In genomic region chr2:199874209-199874608, GRCh38 we compare ENCODE assay signal across 37 cellular contexts. TPM values are rescaled to one million over a fixed set of nuclear protein-coding genes. Genes with fewer than 3 reads are reported as not detected.
"Had no signal": no experiment of that assay in that cellular context is flagged by ENCODE, and none has a peak within 500 bp of the region (broad histone marks: within the 10 kb centered on the region; RNA-seq: fewer than 3 reads in every experiment).

No MANE protein-coding gene starts in this region.

- H3K4me1 Mint-ChIP-seq: activated B cell treated with CpG ODN at 0.5 μM for 24 hours; activated CD4-positive, alpha-beta memory T cell treated with anti-CD3 and anti-CD28 coated beads, Interleukin-2, amount 10 ng/mL, durations not matched to agents 7 days and 5 days; activated CD4-positive, alpha-beta T cell treated with anti-CD3 and anti-CD28 coated beads for 36 hours; activated CD4-positive, alpha-beta T cell treated with anti-CD3 and anti-CD28 coated beads, Interleukin-2, amount 10 ng/mL, durations not matched to agents 7 days and 5 days; activated CD8-positive, alpha-beta memory T cell treated with anti-CD3 and anti-CD28 coated beads, Interleukin-2, amount 10 ng/mL, durations not matched to agents 7 days and 5 days; activated naive CD8-positive, alpha-beta T cell treated with anti-CD3 and anti-CD28 coated beads for 36 hours; activated T-helper 17 cell treated with anti-CD3 and anti-CD28 coated beads, Interleukin-2, amount 50 U/mL, for 72 hours had no signal

- H3K4me3 Mint-ChIP-seq: activated B cell treated with CpG ODN at 0.5 μM for 24 hours; activated CD4-positive, alpha-beta memory T cell treated with anti-CD3 and anti-CD28 coated beads, Interleukin-2, amount 10 ng/mL, durations not matched to agents 7 days and 5 days; activated CD4-positive, alpha-beta T cell treated with anti-CD3 and anti-CD28 coated beads for 36 hours; activated CD4-positive, alpha-beta T cell treated with anti-CD3 and anti-CD28 coated beads, Interleukin-2, amount 10 ng/mL, durations not matched to agents 7 days and 5 days; activated CD8-positive, alpha-beta memory T cell treated with anti-CD3 and anti-CD28 coated beads, Interleukin-2, amount 10 ng/mL, durations not matched to agents 7 days and 5 days; activated CD8-positive, alpha-beta T cell treated with anti-CD3 and anti-CD28 coated beads, Interleukin-2, amount 10 ng/mL, durations not matched to agents 7 days and 5 days; activated naive CD4-positive, alpha-beta T cell treated with anti-CD3 and anti-CD28 coated beads for 36 hours; activated naive CD8-positive, alpha-beta T cell treated with anti-CD3 and anti-CD28 coated beads for 36 hours; activated T-cell treated with anti-CD3 and anti-CD28 coated beads, Interleukin-2, amount 50 U/mL, for 4 hours; activated T-cell treated with anti-CD3 and anti-CD28 coated beads, Interleukin-2, amount 50 U/mL, for 72 hours; activated T-helper 1 cell treated with anti-CD3 and anti-CD28 coated beads, Interleukin-12 subunit alpha, Interleukin-12 subunit beta, Interleukin-2, Interleukin-4 antibody, amounts not matched to agents 30 ng/mL and 10 ng/mL and 1 ng/mL, durations not matched to agents 14 hours and 24 hours and 36 hours; activated T-helper 17 cell treated with anti-CD3 and anti-CD28 coated beads, Interleukin-2, amount 50 U/mL, for 72 hours; T-helper 1 cell treated with Interleukin-12 subunit alpha and Interleukin-12 subunit beta and Interleukin-4 antibody, amounts not matched to agents 30 μg/mL and 1 μg/mL, for 36 hours; T-helper 2 cell treated with Interferon-gamma antibody and Interleukin-4, amounts not matched to agents 5 μg/mL and 100 μg/mL, for 36 hours had no signal

- ATAC-seq: activated CD4-positive, alpha-beta T cell treated with anti-CD3 and anti-CD28 coated beads for 36 hours; activated CD8-positive, alpha-beta memory T cell treated with anti-CD3 and anti-CD28 coated beads, Interleukin-2, amount 10 ng/mL, durations not matched to agents 7 days and 5 days; activated CD8-positive, alpha-beta T cell treated with anti-CD3 and anti-CD28 coated beads, Interleukin-2, amount 10 ng/mL, durations not matched to agents 7 days and 5 days; activated naive CD4-positive, alpha-beta T cell treated with anti-CD3 and anti-CD28 coated beads, Interleukin-2, amount 50 U/mL, for 72 hours; activated T-cell treated with anti-CD3 and anti-CD28 coated beads, Interleukin-2, amount 50 U/mL, for 4 hours; activated T-cell treated with anti-CD3 and anti-CD28 coated beads, Interleukin-2, amount 50 U/mL, for 72 hours; activated T-helper 17 cell treated with anti-CD3 and anti-CD28 coated beads, Interleukin-2, amount 50 U/mL, for 72 hours; body of pancreas had no signal

- H3K36me3 ChIP-seq: adrenal gland, brain microvascular endothelial cell, breast epithelium had no signal

- H3K27me3 ChIP-seq: adrenal gland, body of pancreas, brain microvascular endothelial cell, breast epithelium had no signal

- H3K27ac Mint-ChIP-seq: activated B cell treated with CpG ODN at 0.5 μM for 24 hours; activated CD4-positive, alpha-beta memory T cell treated with anti-CD3 and anti-CD28 coated beads, Interleukin-2, amount 10 ng/mL, durations not matched to agents 7 days and 5 days; activated CD4-positive, alpha-beta T cell treated with anti-CD3 and anti-CD28 coated beads for 36 hours; activated CD4-positive, alpha-beta T cell treated with anti-CD3 and anti-CD28 coated beads, Interleukin-2, amount 10 ng/mL, durations not matched to agents 7 days and 5 days; activated CD8-positive, alpha-beta memory T cell treated with anti-CD3 and anti-CD28 coated beads, Interleukin-2, amount 10 ng/mL, durations not matched to agents 7 days and 5 days; activated CD8-positive, alpha-beta T cell treated with anti-CD3 and anti-CD28 coated beads, Interleukin-2, amount 10 ng/mL, durations not matched to agents 7 days and 5 days; activated naive CD4-positive, alpha-beta T cell treated with anti-CD3 and anti-CD28 coated beads for 36 hours; activated naive CD4-positive, alpha-beta T cell treated with anti-CD3 and anti-CD28 coated beads, Interleukin-2, amount 50 U/mL, for 72 hours; activated naive CD8-positive, alpha-beta T cell treated with anti-CD3 and anti-CD28 coated beads for 36 hours; activated T-cell treated with anti-CD3 and anti-CD28 coated beads, Interleukin-2, amount 50 U/mL, for 72 hours; activated T-helper 1 cell treated with anti-CD3 and anti-CD28 coated beads, Interleukin-12 subunit alpha, Interleukin-12 subunit beta, Interleukin-2, Interleukin-4 antibody, amounts not matched to agents 30 ng/mL and 10 ng/mL and 1 ng/mL, durations not matched to agents 14 hours and 24 hours and 36 hours; activated T-helper 17 cell treated with anti-CD3 and anti-CD28 coated beads, Interleukin-2, amount 50 U/mL, for 72 hours; T-helper 1 cell treated with Interleukin-12 subunit alpha and Interleukin-12 subunit beta and Interleukin-4 antibody, amounts not matched to agents 30 μg/mL and 1 μg/mL, for 36 hours; T-helper 2 cell treated with Interferon-gamma antibody and Interleukin-4, amounts not matched to agents 5 μg/mL and 100 μg/mL, for 36 hours had no signal

- H3K9me3 ChIP-seq: adrenal gland, body of pancreas had no signal

- H3K4me3 ChIP-seq: adrenal gland, body of pancreas, breast epithelium had no signal

- H3K4me1 ChIP-seq: adrenal gland, body of pancreas, breast epithelium had no signal

- DNase-seq: activated B cell treated with CpG ODN at 0.5 μM for 24 hours; activated CD4-positive, alpha-beta memory T cell treated with anti-CD3 and anti-CD28 coated beads, Interleukin-2, amount 10 ng/mL, durations not matched to agents 7 days and 5 days; activated CD4-positive, alpha-beta T cell treated with anti-CD3 and anti-CD28 coated beads for 36 hours; activated CD4-positive, alpha-beta T cell treated with anti-CD3 and anti-CD28 coated beads for 48 hours; activated CD4-positive, alpha-beta T cell treated with anti-CD3 and anti-CD28 coated beads, Interleukin-2, amount 10 ng/mL, durations not matched to agents 7 days and 5 days; activated CD4-positive, alpha-beta T cell treated with anti-CD3 and anti-CD28 coated beads, Interleukin-2, amount 50 U/mL, for 48 hours; activated CD4-positive, CD25-positive, alpha-beta regulatory T cell treated with anti-CD3 and anti-CD28 coated beads, Interleukin-2, amount 50 U/mL, for 72 hours; activated CD8-positive, alpha-beta memory T cell treated with anti-CD3 and anti-CD28 coated beads for 24 hours; activated CD8-positive, alpha-beta memory T cell treated with anti-CD3 and anti-CD28 coated beads, Interleukin-2, amount 10 ng/mL, durations not matched to agents 7 days and 5 days; activated CD8-positive, alpha-beta memory T cell treated with anti-CD3 and anti-CD28 coated beads, Interleukin-2, amount 50 U/mL, for 48 hours; activated CD8-positive, alpha-beta T cell treated with anti-CD3 and anti-CD28 coated beads, Interleukin-2, amount 10 ng/mL, durations not matched to agents 7 days and 5 days; activated effector memory CD4-positive, alpha-beta T cell treated with anti-CD3 and anti-CD28 coated beads, Interleukin-2, amount 50 U/mL, for 16 hours; activated gamma-delta T cell treated with Interleukin-2 at 50 U/mL for 16 hours; activated naive CD4-positive, alpha-beta T cell; activated naive CD4-positive, alpha-beta T cell treated with anti-CD3 and anti-CD28 coated beads for 36 hours; activated naive CD4-positive, alpha-beta T cell treated with anti-CD3 and anti-CD28 coated beads, Interleukin-2, amount 50 U/mL, for 16 hours; activated naive CD8-positive, alpha-beta T cell treated with anti-CD3 and anti-CD28 coated beads for 36 hours; activated T-cell treated with anti-CD3 and anti-CD28 coated beads, Interleukin-2, amount 50 U/mL, for 4 hours; activated T-cell treated with anti-CD3 and anti-CD28 coated beads, Interleukin-2, amount 50 U/mL, for 72 hours; adrenal gland; amniotic stem cell; aorta; body of pancreas; brain microvascular endothelial cell; central memory CD4-positive, alpha-beta T cell; T-helper 1 cell; T-helper 2 cell; T-helper 9 cell had no signal

- FAIRE-seq: astrocyte, TTC549 had no signal

- H3K27ac ChIP-seq: adrenal gland, body of pancreas, brain microvascular endothelial cell, breast epithelium, VCaP had no signal

- H3K27me3 Mint-ChIP-seq: activated B cell treated with CpG ODN at 0.5 μM for 24 hours had no signal

RNA-seq across cellular contexts. Expression of gene FTCDNL1, which starts 23.2 kb away (rescaled TPM):
- polyA plus RNA-seq: aorta had no signal
